6 cellular contexts compared by ENCODE assay signal in the genomic region with DNA sequence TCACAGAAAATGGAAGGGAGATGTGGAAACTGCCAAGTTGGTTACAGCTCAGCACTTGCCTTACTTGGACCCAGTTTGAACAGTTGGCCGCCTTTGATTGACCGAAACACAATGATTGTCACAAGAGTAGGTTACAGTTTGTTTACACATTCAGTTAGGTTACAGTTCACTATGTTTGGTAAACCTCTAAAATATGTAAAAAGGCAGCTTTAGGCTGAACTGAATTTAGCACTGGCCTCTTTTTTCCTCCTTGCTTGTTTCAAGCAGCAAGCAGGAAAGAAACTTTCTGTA.
"Had no signal": no experiment of that assay in that cellular context is flagged by ENCODE, and none has a peak within 500 bp of the region (broad histone marks: within the 10 kb centered on the region; RNA-seq: fewer than 3 reads in every experiment).

No MANE protein-coding gene starts in this region.

- H3K27ac Mint-ChIP-seq: IgD-negative memory B cell had no signal

- H3K27ac ChIP-seq: HL-60 had no signal

- H3K36me3 Mint-ChIP-seq: IgD-negative memory B cell had no signal

- DNase-seq: IMR-90, KBM-7, KG1 had no signal

- FAIRE-seq: HTR-8/SVneo had no signal

- H3K27me3 Mint-ChIP-seq: IgD-negative memory B cell had no signal

- H3K4me3 Mint-ChIP-seq: IgD-negative memory B cell had no signal
